Comparison of ENCODE assay signal across 1 cellular context in the genomic region with DNA sequence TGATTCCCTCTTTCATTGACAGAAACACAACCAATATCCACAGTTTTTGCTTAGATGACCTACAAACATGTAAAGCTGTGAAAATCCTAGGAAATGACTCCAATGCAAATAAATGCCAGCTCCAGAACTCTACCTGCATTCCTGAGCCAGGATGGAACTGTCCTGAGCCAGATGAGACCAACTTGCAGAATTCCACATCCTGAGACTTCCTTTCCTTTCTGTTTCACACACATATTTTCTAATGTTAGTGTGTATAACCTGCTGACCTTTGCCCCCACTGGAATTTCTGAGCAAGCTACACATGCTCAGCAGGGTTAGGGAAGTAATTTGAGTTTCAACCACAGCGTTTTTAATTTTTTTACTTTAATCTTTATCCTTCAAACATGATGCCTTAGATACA.
TF ChIP-seq lines count a peak whose summit lies in the region.

No MANE protein-coding gene starts in this region.

TF ChIP-seq in H1, 55 proteins besides CTCF, POLR2A, EP300 and RAD21 (continued from another document):
- no peak for TF ChIP-seq JUN (IDR thresholded peaks at IDR 0.05; ENCODE audit: low read depth, low read length)
